ENCODE assay signal across 17 cellular contexts in the genomic region with DNA sequence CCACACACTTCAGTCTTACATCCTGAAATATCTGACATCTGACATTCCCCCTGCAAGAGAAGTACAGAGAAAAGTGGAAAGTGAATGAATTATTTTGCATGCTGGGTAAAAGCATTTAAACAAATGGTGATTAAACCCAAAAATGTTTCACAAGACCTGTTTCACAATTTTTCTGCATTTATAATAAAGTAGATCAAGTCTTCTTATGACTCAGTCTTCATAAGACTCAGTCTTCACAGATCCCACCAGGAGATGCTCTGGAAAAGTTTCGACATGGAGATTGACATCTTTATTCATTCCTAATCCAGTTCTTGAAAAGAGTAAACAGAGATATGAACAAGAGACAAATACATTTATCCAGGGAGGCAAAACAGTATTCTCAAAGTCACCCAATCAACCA. TPM values are rescaled to one million over a fixed set of nuclear protein-coding genes. Genes with fewer than 3 reads are reported as not detected.
DNase-seq lines count a peak whose midpoint lies in the region; ATAC-seq and TF ChIP-seq lines count a peak whose summit lies in the region.
"Had no signal": no experiment of that assay in that cellular context is flagged by ENCODE, and none has a peak within 500 bp of the region (broad histone marks: within the 10 kb centered on the region; RNA-seq: fewer than 3 reads in every experiment).

No MANE protein-coding gene starts in this region.

- TF ChIP-seq POLR2A in lower leg skin (IDR thresholded peaks at IDR 0.05) (no peak), tibial nerve (IDR thresholded peaks at IDR 0.05) (no peak)

- H3K4me1 ChIP-seq in mammary epithelial cell (ENCODE audit: insufficient read depth, low read length) (no peaks in the 10 kb centered on the region), adipocyte (ENCODE audit: control insufficient read depth, insufficient read depth, low read length) (peaks cover 3% of the 10 kb centered on the region), PC-3 (ENCODE audit: insufficient read depth, low read length) (no peaks in the 10 kb centered on the region), tibial nerve (no peaks in the 10 kb centered on the region)
- H3K4me1 ChIP-seq: Peyer's patch had no signal

- TF ChIP-seq CTCF in MCF 10A (IDR thresholded peaks at IDR 0.05; ENCODE audit: unreplicated experiment) = no peak
- TF ChIP-seq CTCF in mammary epithelial cell (conservative IDR thresholded peaks at IDR 0.05 in 1 of 2, IDR thresholded peaks at IDR 0.05 in 1 of 2; ENCODE audit: extremely low read depth in 1 of 2, insufficient read depth in 1 of 2, low read depth in 1 of 2, low read length in 2 of 2) = no peak
- TF ChIP-seq CTCF in PC-3 (conservative IDR thresholded peaks at IDR 0.05; ENCODE audit: low read depth, low read length) = no peak
- no peak for TF ChIP-seq CTCF in lower leg skin (IDR thresholded peaks at IDR 0.05)
- TF ChIP-seq CTCF in tibial nerve (IDR thresholded peaks at IDR 0.05) = no peak

- peaks cover 38% of the 10 kb centered on the region for H3K27me3 Mint-ChIP-seq in MCF 10A (ENCODE audit: insufficient read depth, unreplicated experiment)

- H3K9me2 ChIP-seq in PC-3 (replicated peaks; ENCODE audit: low read length) = no peaks in the 10 kb centered on the region

- in situ Hi-C loops in mammary epithelial cell (cut with MboI; ENCODE audit: low sequenced_read_pairs in 2 of 2) = no loop called here

- H3F3A ChIP-seq in PC-3 (ENCODE audit: low read length, unreplicated experiment) = no peaks in the 10 kb centered on the region

- no peak for TF ChIP-seq EP300 in tibial nerve (IDR thresholded peaks at IDR 0.05)

- H3K4me3 Mint-ChIP-seq in MCF 10A (ENCODE audit: unreplicated experiment) = no peak overlapping the region

- H3K27me3 ChIP-seq in mammary epithelial cell (ENCODE audit: insufficient read depth, low read length) (no peaks in the 10 kb centered on the region), adipocyte (replicated peaks; ENCODE audit: control insufficient read depth, insufficient read depth, low read length) (peaks cover 13% of the 10 kb centered on the region), PC-3 (ENCODE audit: low read length) (0 out of 2 replicates have a peak, but pooled peaks cover 3% of the 10 kb centered on the region), tibial nerve (peaks cover 0 to 19% of the 10 kb centered on the region in 2 donors)
- H3K27me3 ChIP-seq: Peyer's patch had no signal

- H4K20me1 ChIP-seq in mammary epithelial cell (ENCODE audit: insufficient read depth, low read length) (no peaks in the 10 kb centered on the region), PC-3 (ENCODE audit: low read length) (no peaks in the 10 kb centered on the region)

- POLR2A ChIA-PET in MCF 10A (lab: Yijun Ruan, JAX) = no interaction called here
- POLR2A ChIA-PET in PC-3 (lab: Charles Lee; ENCODE audit: unreplicated experiment) = no interaction called here

- no peak overlapping the region for H3K27ac ChIP-seq in mammary epithelial cell (ENCODE audit: insufficient read depth, low read depth, low read length)
- no peak overlapping the region for H3K27ac ChIP-seq in PC-3 (ENCODE audit: low read length)
- no peak overlapping the region for H3K27ac ChIP-seq in tibial nerve
- H3K27ac ChIP-seq: C4-2B, Peyer's patch had no signal

- intact Hi-C loops in MCF 10A (cut with micrococcal nuclease) = no loop called here
- intact Hi-C loops in mammary epithelial cell (cut with micrococcal nuclease) = no loop called here
- intact Hi-C loops in PC-3 (cut with micrococcal nuclease) = no loop called here
- intact Hi-C loops in lower leg skin (cut with DNase I; ENCODE audit: low total_unique reads) = no loop called here

- DNase-seq in MCF 10A (ENCODE audit: unreplicated experiment) (peak; percentile 56), mammary epithelial cell (no peak), adipocyte (ENCODE audit: low read depth) (peak; percentile 50), fibroblast of peridontal ligament (ENCODE audit: extremely low read depth) (peak; percentile 11), PC-3 (no peak), lower leg skin (ENCODE audit: low spot score in 2 of 2) (no peak), tibial nerve (ENCODE audit: low spot score in 2 of 2) (no peak)
- DNase-seq in activated CD8-positive, alpha-beta memory T cell treated with anti-CD3 and anti-CD28 coated beads for 24 hours = no peak
- DNase-seq: 8988T, DMS53, KBM-7, NCI-H2029, NCI-H510A treated with DMSO at 0.1 percent for 48 hours, Peyer's patch, SHP77 had no signal

- H3K4me3 ChIP-seq in mammary epithelial cell (replicated peaks in 1 of 3; ENCODE audit: insufficient read depth in 1 of 3, low read depth in 2 of 3, low read length in 3 of 3) (no peak overlapping the region), adipocyte (ENCODE audit: low read length) (no peak overlapping the region), PC-3 (ENCODE audit: low read length) (no peak overlapping the region), lower leg skin (ENCODE audit: low read depth, poor library complexity, severe bottlenecking) (no peak overlapping the region), tibial nerve (no peak overlapping the region)
- H3K4me3 ChIP-seq: Peyer's patch had no signal

- no peak overlapping the region for H3K4me2 ChIP-seq in mammary epithelial cell (ENCODE audit: insufficient read depth, low read depth, low read length)
- no peak overlapping the region for H3K4me2 ChIP-seq in PC-3 (ENCODE audit: low read length)

- H3K79me2 ChIP-seq in mammary epithelial cell (ENCODE audit: insufficient read depth, low read length) (no peaks in the 10 kb centered on the region), PC-3 (ENCODE audit: low read length) (no peaks in the 10 kb centered on the region)

- H3K27ac Mint-ChIP-seq in MCF 10A (ENCODE audit: low read depth, unreplicated experiment) = no peak overlapping the region

- H3K36me3 ChIP-seq in mammary epithelial cell (ENCODE audit: insufficient read depth, low read length) = no peaks in the 10 kb centered on the region
- H3K36me3 ChIP-seq in adipocyte (ENCODE audit: control insufficient read depth, insufficient read depth, low read length, severe bottlenecking) = no peaks in the 10 kb centered on the region
- H3K36me3 ChIP-seq in PC-3 (ENCODE audit: low read depth, low read length) = no peaks in the 10 kb centered on the region
- H3K36me3 ChIP-seq in tibial nerve = no peaks in the 10 kb centered on the region
- H3K36me3 ChIP-seq: Peyer's patch had no signal

- peaks cover 4% of the 10 kb centered on the region for H3K4me1 Mint-ChIP-seq in MCF 10A (ENCODE audit: insufficient read depth, unreplicated experiment)

- no peak overlapping the region for H2AFZ ChIP-seq in mammary epithelial cell (ENCODE audit: low read depth, low read length)
- no peak overlapping the region for H2AFZ ChIP-seq in PC-3 (ENCODE audit: low read length)

- H3K36me3 Mint-ChIP-seq in MCF 10A (ENCODE audit: insufficient read depth, unreplicated experiment) = no peaks in the 10 kb centered on the region

- ATAC-seq in PC-3 = no peak

- CTCF ChIA-PET in MCF 10A (lab: Yijun Ruan, JAX) (no interaction called here), mammary epithelial cell (lab: Charles Lee; ENCODE audit: low non-redundant PET) (no interaction called here), PC-3 (lab: Charles Lee) (no interaction called here)

- 36% methylated on average over 1 of the region's 1 CpG for WGBS in mammary epithelial cell (ENCODE audit: low coverage, missing lambda C conversion rate)
- 29 to 47% methylated on average over 1 of the region's 1 CpG for WGBS in lower leg skin, 2 donors
- 60% methylated on average over 1 of the region's 1 CpG for WGBS in tibial nerve, 2 donors

- no peaks in the 10 kb centered on the region for H3K9me3 Mint-ChIP-seq in MCF 10A (ENCODE audit: unreplicated experiment)

- BruUV-seq in MCF 10A (replicated peaks; lab: Mats Ljungman, UMichigan) (no TSS peak), mammary epithelial cell (replicated peaks; lab: Mats Ljungman, UMichigan) (no TSS peak), PC-3 (replicated peaks; lab: Mats Ljungman, UMichigan) (no TSS peak)

- H3K9me3 ChIP-seq in mammary epithelial cell (replicated peaks; ENCODE audit: insufficient read depth, low read length) = no peaks in the 10 kb centered on the region
- H3K9me3 ChIP-seq in adipocyte (ENCODE audit: control insufficient read depth, low read length) = no peaks in the 10 kb centered on the region
- H3K9me3 ChIP-seq in PC-3 (ENCODE audit: low read length) = no peaks in the 10 kb centered on the region
- no peaks in the 10 kb centered on the region for H3K9me3 ChIP-seq in tibial nerve
- H3K9me3 ChIP-seq: Peyer's patch had no signal

- H3K9ac ChIP-seq in mammary epithelial cell (ENCODE audit: insufficient read depth, low read length) = no peak overlapping the region
- no peak overlapping the region for H3K9ac ChIP-seq in adipocyte (ENCODE audit: low read length)
- H3K9ac ChIP-seq in PC-3 (ENCODE audit: low read length) = no peak overlapping the region

- dilution Hi-C loops in mammary epithelial cell (cut with HindIII; ENCODE audit: low sequenced_read_pairs) = loop anchor here (5.0 kb wide), 1 partner anchor 77 kb away; no protein-coding TSS in a partner anchor

RNA-seq across cellular contexts. Expression of gene EDC3, which starts 13.2 kb away (rescaled TPM):
- 42.8 and 53.3 TPM in 2 replicates for total RNA-seq in MCF 10A (2022)
- 10 to 100 TPM; 10.2 to 37.0 TPM for total RNA-seq in mammary epithelial cell
- polyA plus RNA-seq in mammary epithelial cell = 27.3 TPM
- polyA minus RNA-seq in mammary epithelial cell = 31.1 TPM
- total RNA-seq in PC-3 (2014; rRNA removed) = 9.9 and 15.6 TPM in 2 replicates
- total RNA-seq in lower leg skin = 10 to 100 TPM; 11.2 to 33.6 (median 17.6) TPM
- 10 to 100 TPM; 14.4 to 18.8 (median 17.2) TPM for total RNA-seq in tibial nerve

RNA-seq across cellular contexts. Expression of gene CYP1A1, which starts 16.3 kb away (rescaled TPM):
- total RNA-seq in MCF 10A (2022) (not detected in 2 replicates), mammary epithelial cell (10 to 100 TPM in 1 of 2 donors, under 1 TPM in 1; 0.99 to 20.0 TPM), PC-3 (2014; rRNA removed) (2.3 and 2.5 TPM in 2 replicates), lower leg skin (1 to 10 TPM; 3.0 to 6.8 (median 3.6) TPM), tibial nerve (1 to 10 TPM in 3 of 4 donors, under 1 TPM in 1; 0.44 to 5.1 (median 2.9) TPM)
- polyA plus RNA-seq in mammary epithelial cell = 2.2 TPM
- not detected for polyA minus RNA-seq in mammary epithelial cell

RNA-seq across cellular contexts. Expression of gene CYP1A2, which starts 39.6 kb away (rescaled TPM):
- not detected in 2 replicates for total RNA-seq in MCF 10A (2022)
- total RNA-seq in mammary epithelial cell = not detected
- not detected for polyA plus RNA-seq in mammary epithelial cell
- polyA minus RNA-seq in mammary epithelial cell = not detected
- not detected in 2 replicates for total RNA-seq in PC-3 (2014; rRNA removed)
- total RNA-seq in lower leg skin = not detected
- total RNA-seq in tibial nerve = not detected
- total RNA-seq: M059J, Peyer's patch had no signal

Comparison
In these comparisons a context has a peak if more than half of its experiments do, and no peak if none do; other contexts are left out.
1. DNase-seq: peak in MCF 10A (single experiment), adipocyte (single experiment) and fibroblast of peridontal ligament (single experiment); none in mammary epithelial cell (single experiment), PC-3 (single experiment), lower leg skin (0 of 2), activated CD8-positive, alpha-beta memory T cell treated with anti-CD3 and anti-CD28 coated beads for 24 hours (single experiment) and tibial nerve (0 of 2).